16 cellular contexts compared by ENCODE assay signal in the genomic region with DNA sequence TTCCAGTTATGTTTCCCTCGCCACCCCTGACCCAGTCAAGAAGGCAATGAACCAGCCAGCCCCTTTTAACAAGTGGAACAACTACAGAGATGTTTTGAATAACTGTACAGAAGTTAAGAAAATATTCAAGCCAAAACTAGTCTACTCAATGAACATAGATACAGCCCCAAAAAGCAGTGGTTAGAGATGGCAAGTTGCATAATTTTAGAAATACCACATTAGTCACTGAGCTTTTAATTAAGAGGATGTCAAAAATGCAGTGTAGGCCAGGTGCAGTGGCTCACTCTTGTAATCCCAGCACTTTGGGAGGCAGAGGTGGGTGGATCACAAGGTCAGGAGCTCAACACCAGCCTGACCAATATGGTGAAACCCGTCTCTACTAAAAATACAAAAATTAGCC. TPM values are rescaled to one million over a fixed set of nuclear protein-coding genes. Genes with fewer than 3 reads are reported as not detected.
"Had no signal": no experiment of that assay in that cellular context is flagged by ENCODE, and none has a peak within 500 bp of the region (broad histone marks: within the 10 kb centered on the region; RNA-seq: fewer than 3 reads in every experiment).

No MANE protein-coding gene starts in this region.

- H3K36me3 ChIP-seq: lower lobe of right lung, stomach, vagina had no signal

- H3K4me3 ChIP-seq: coronary artery, lower lobe of right lung, stomach, vagina had no signal

- DNase-seq: activated CD4-positive, alpha-beta T cell treated with anti-CD3 and anti-CD28 coated beads for 4 hours; activated naive CD4-positive, alpha-beta T cell; central memory CD4-positive, alpha-beta T cell; effector CD8-positive, alpha-beta T cell; foreskin fibroblast; immature natural killer cell; left cardiac atrium; lower lobe of right lung; midbrain; retina; stimulated activated CD4-positive, alpha-beta T cell treated with anti-CD3 and anti-CD28 coated beads, Interleukin-15, amount 100 ng/mL, for 24 hours; stimulated activated CD4-positive, alpha-beta T cell treated with anti-CD3 and anti-CD28 coated beads, Interleukin-4, amount 100 ng/mL, for 4 hours; stomach had no signal

- H3K9me3 ChIP-seq: lower lobe of right lung, stomach, vagina had no signal

- H3K27me3 ChIP-seq: stomach, vagina had no signal

- ATAC-seq: left cardiac atrium, lower lobe of right lung had no signal

- H3K27ac ChIP-seq: coronary artery, epithelial cell of prostate, lower lobe of right lung, stomach, vagina had no signal

RNA-seq across cellular contexts. Expression of a gene that starts 27.2 kb away (rescaled TPM):
- polyA plus RNA-seq: stomach had no signal
